Comparison of ENCODE assay signal across 8 cellular contexts in the genomic region with DNA sequence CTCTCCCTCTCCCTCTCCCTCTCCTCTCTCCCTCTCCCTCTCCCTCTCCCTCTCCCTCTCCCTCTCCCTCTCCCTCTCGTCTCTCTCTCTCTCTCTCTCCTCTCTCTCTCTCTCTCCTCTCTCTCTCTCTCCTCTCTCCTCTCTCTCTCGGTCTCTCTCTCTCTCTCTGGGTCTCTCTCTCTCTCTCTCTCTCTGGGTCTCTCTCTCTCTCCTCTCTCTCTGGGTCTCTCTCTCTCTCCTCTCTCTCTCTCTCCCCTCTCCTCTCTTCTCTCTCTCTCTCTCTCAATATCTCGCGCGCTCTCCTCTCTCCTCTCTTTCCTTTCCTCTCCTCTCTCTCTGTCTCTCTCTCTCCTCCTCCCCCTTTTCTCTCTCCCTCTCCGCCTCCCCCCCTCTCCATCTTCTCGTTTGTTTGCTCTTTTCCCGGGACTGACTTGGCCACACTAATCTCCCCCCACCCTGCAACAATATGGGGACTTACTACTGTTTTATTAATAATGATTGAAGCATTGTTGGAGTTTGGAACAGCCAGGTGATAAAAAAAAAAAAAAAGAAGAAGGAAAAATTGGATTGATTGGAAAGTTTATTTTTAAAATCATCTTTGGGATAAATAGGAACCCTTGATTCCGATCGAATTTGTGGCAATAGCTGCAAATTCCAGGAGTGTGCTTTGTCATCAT. TPM values are rescaled to one million over a fixed set of nuclear protein-coding genes. Genes with fewer than 3 reads are reported as not detected.
DNase-seq lines count a peak whose midpoint lies in the region; ATAC-seq, FAIRE-seq and TF ChIP-seq lines count a peak whose summit lies in the region.

No MANE protein-coding gene starts in this region.

- peaks cover 36% of the 10 kb centered on the region for H3K4me1 ChIP-seq in Karpas-422 (ENCODE audit: low read length)
- H3K4me1 ChIP-seq in astrocyte (ENCODE audit: insufficient read depth, low read length), result peaks cover 24% of the 10 kb centered on the region
- H3K4me1 ChIP-seq in lower lobe of right lung, result peaks cover 44% of the 10 kb centered on the region
- peaks cover 47% of the 10 kb centered on the region for H3K4me1 ChIP-seq in CD8-positive, alpha-beta T cell (ENCODE audit: insufficient read depth, low read length)

- H3K27ac Mint-ChIP-seq in astrocyte (ENCODE audit: unreplicated experiment), result no peak overlapping the region
- H3K27ac Mint-ChIP-seq in CD8-positive, alpha-beta T cell, result no peak overlapping the region
- no peak overlapping the region for H3K27ac Mint-ChIP-seq in activated T-helper 2 cell treated with anti-CD3 and anti-CD28 coated beads, Interferon-gamma antibody, Interleukin-2, Interleukin-4, amounts not matched to agents 10 μg/mL and 5 μg/mL and 100 μg/mL, durations not matched to agents 14 hours and 24 hours and 36 hours

- POLR2A ChIA-PET in CD8-positive, alpha-beta T cell (lab: Charles Lee), result no interaction called here

- DNase-seq in COLO668 (lab: John Stamatoyannopoulos, UW; ENCODE audit: unreplicated experiment) (peak; percentile 6), Karpas-422 (no peak), astrocyte (ENCODE audit: low read depth) (peak; percentile 90), lower lobe of right lung (no peak), GDM1 (lab: John Stamatoyannopoulos, UW) (no peak)
- no peak for DNase-seq in CD8-positive, alpha-beta T cell
- no peak for DNase-seq in activated T-helper 2 cell treated with anti-CD3 and anti-CD28 coated beads, Interferon-gamma antibody, Interleukin-2, Interleukin-4, amounts not matched to agents 10 μg/mL and 5 μg/mL and 100 μg/mL, durations not matched to agents 14 hours and 24 hours and 36 hours (ENCODE audit: low spot score)

- CTCF ChIA-PET in CD8-positive, alpha-beta T cell (lab: Charles Lee), result interaction anchor here (1.7 kb wide), 1 partner anchor 219 kb away, joined by 9 read pairs; no protein-coding TSS in a partner anchor

- no peaks in the 10 kb centered on the region for H4K20me1 ChIP-seq in Karpas-422 (ENCODE audit: insufficient read depth, low read depth, low read length)
- H4K20me1 ChIP-seq in astrocyte (ENCODE audit: insufficient read depth, low read length), result peaks cover 8% of the 10 kb centered on the region

- H3K4me1 Mint-ChIP-seq in astrocyte (ENCODE audit: low read depth, unreplicated experiment), result peaks cover 6% of the 10 kb centered on the region
- H3K4me1 Mint-ChIP-seq in CD8-positive, alpha-beta T cell (ENCODE audit: low read depth), result peaks cover 26% of the 10 kb centered on the region
- peaks cover 14% of the 10 kb centered on the region for H3K4me1 Mint-ChIP-seq in activated T-helper 2 cell treated with anti-CD3 and anti-CD28 coated beads, Interferon-gamma antibody, Interleukin-2, Interleukin-4, amounts not matched to agents 10 μg/mL and 5 μg/mL and 100 μg/mL, durations not matched to agents 14 hours and 24 hours and 36 hours (ENCODE audit: low read depth)

- H3K9me3 ChIP-seq in Karpas-422 (ENCODE audit: low read length) (no peaks in the 10 kb centered on the region), astrocyte (ENCODE audit: insufficient read depth, low read depth, low read length) (no peaks in the 10 kb centered on the region), lower lobe of right lung (no peaks in the 10 kb centered on the region)
- no peaks in the 10 kb centered on the region for H3K9me3 ChIP-seq in CD8-positive, alpha-beta T cell (ENCODE audit: low read length)

- H3K9me2 ChIP-seq in Karpas-422 (replicated peaks; ENCODE audit: insufficient read depth, low read length), result no peaks in the 10 kb centered on the region

- H3K79me2 ChIP-seq in Karpas-422 (ENCODE audit: low read length), result no peaks in the 10 kb centered on the region
- H3K79me2 ChIP-seq in astrocyte (ENCODE audit: insufficient read depth, low read length), result peaks cover 74% of the 10 kb centered on the region

- H3K36me3 Mint-ChIP-seq in astrocyte (ENCODE audit: low read depth, unreplicated experiment), result peaks cover 2% of the 10 kb centered on the region
- H3K36me3 Mint-ChIP-seq in CD8-positive, alpha-beta T cell, result no peaks in the 10 kb centered on the region
- H3K36me3 Mint-ChIP-seq in activated T-helper 2 cell treated with anti-CD3 and anti-CD28 coated beads, Interferon-gamma antibody, Interleukin-2, Interleukin-4, amounts not matched to agents 10 μg/mL and 5 μg/mL and 100 μg/mL, durations not matched to agents 14 hours and 24 hours and 36 hours (ENCODE audit: low read depth), result peaks cover 3% of the 10 kb centered on the region

- intact Hi-C loops in lower lobe of right lung (cut with DNase I), result loop anchor here (10.0 kb wide), 1 partner anchor 333 kb away; no protein-coding TSS in a partner anchor
- intact Hi-C loops in CD8-positive, alpha-beta T cell (cut with DNase I, micrococcal nuclease), result loop anchor here (1.0 to 5.0 kb wide), 7 partner anchors 27 to 1270 kb away; no protein-coding TSS in a partner anchor
- intact Hi-C loops in activated T-helper 2 cell treated with anti-CD3 and anti-CD28 coated beads, Interferon-gamma antibody, Interleukin-2, Interleukin-4, amounts not matched to agents 10 μg/mL and 5 μg/mL and 100 μg/mL, durations not matched to agents 14 hours and 24 hours and 36 hours (cut with micrococcal nuclease), result loop anchor here (2.0 kb wide), 2 partner anchors 219 to 333 kb away; no protein-coding TSS in a partner anchor

- no peak overlapping the region for H3K27ac ChIP-seq in Karpas-422 (ENCODE audit: low read length)
- H3K27ac ChIP-seq in astrocyte (ENCODE audit: low read depth, low read length), result peak overlapping the region; percentile 86
- H3K27ac ChIP-seq in lower lobe of right lung, result peak overlapping the region; percentile 15
- H3K27ac ChIP-seq in CD8-positive, alpha-beta T cell (ENCODE audit: low read depth, low read length), result no peak overlapping the region

- H3K4me3 Mint-ChIP-seq in astrocyte (ENCODE audit: unreplicated experiment), result no peak overlapping the region
- no peak overlapping the region for H3K4me3 Mint-ChIP-seq in CD8-positive, alpha-beta T cell
- H3K4me3 Mint-ChIP-seq in activated T-helper 2 cell treated with anti-CD3 and anti-CD28 coated beads, Interferon-gamma antibody, Interleukin-2, Interleukin-4, amounts not matched to agents 10 μg/mL and 5 μg/mL and 100 μg/mL, durations not matched to agents 14 hours and 24 hours and 36 hours (ENCODE audit: low read depth), result no peak overlapping the region

- H3K27me3 Mint-ChIP-seq in astrocyte (ENCODE audit: low read depth, unreplicated experiment), result peaks cover 37% of the 10 kb centered on the region
- peaks cover 48% of the 10 kb centered on the region for H3K27me3 Mint-ChIP-seq in CD8-positive, alpha-beta T cell (ENCODE audit: low read depth)
- peaks cover 46% of the 10 kb centered on the region for H3K27me3 Mint-ChIP-seq in activated T-helper 2 cell treated with anti-CD3 and anti-CD28 coated beads, Interferon-gamma antibody, Interleukin-2, Interleukin-4, amounts not matched to agents 10 μg/mL and 5 μg/mL and 100 μg/mL, durations not matched to agents 14 hours and 24 hours and 36 hours (ENCODE audit: low read depth)

- H3K9ac ChIP-seq in Karpas-422 (ENCODE audit: low read length) (no peak overlapping the region), astrocyte (ENCODE audit: low read length) (peak overlapping the region; percentile 90)

- H3K9me3 Mint-ChIP-seq in astrocyte (ENCODE audit: unreplicated experiment), result peaks cover 2% of the 10 kb centered on the region
- no peaks in the 10 kb centered on the region for H3K9me3 Mint-ChIP-seq in CD8-positive, alpha-beta T cell
- no peaks in the 10 kb centered on the region for H3K9me3 Mint-ChIP-seq in activated T-helper 2 cell treated with anti-CD3 and anti-CD28 coated beads, Interferon-gamma antibody, Interleukin-2, Interleukin-4, amounts not matched to agents 10 μg/mL and 5 μg/mL and 100 μg/mL, durations not matched to agents 14 hours and 24 hours and 36 hours

- no peak for ATAC-seq in lower lobe of right lung
- no peak for ATAC-seq in CD8-positive, alpha-beta T cell
- ATAC-seq in HG02973 (IDR thresholded peaks at IDR 0.05; ENCODE audit: unreplicated experiment), result no peak

- H3K36me3 ChIP-seq in Karpas-422 (ENCODE audit: insufficient read depth, low read length) (no peaks in the 10 kb centered on the region), astrocyte (ENCODE audit: insufficient read depth, low read length) (no peaks in the 10 kb centered on the region), lower lobe of right lung (no peaks in the 10 kb centered on the region)
- H3K36me3 ChIP-seq in CD8-positive, alpha-beta T cell (ENCODE audit: insufficient read depth, low read length), result no peaks in the 10 kb centered on the region

- no peak for FAIRE-seq in astrocyte (lab: Jason Lieb, UNC)

- H3K27me3 ChIP-seq in Karpas-422 (ENCODE audit: low read length) (peaks cover 4% of the 10 kb centered on the region; the same call in 1 of the 2 replicates), astrocyte (ENCODE audit: insufficient read depth, low read length) (no peaks in the 10 kb centered on the region), lower lobe of right lung (ENCODE audit: low read depth) (peaks cover 77% of the 10 kb centered on the region)
- peaks cover 62% of the 10 kb centered on the region for H3K27me3 ChIP-seq in CD8-positive, alpha-beta T cell (ENCODE audit: insufficient read depth, low read length)

- H3K4me2 ChIP-seq in Karpas-422 (ENCODE audit: low read depth, low read length, poor library complexity, severe bottlenecking) (peak overlapping the region; percentile 92), astrocyte (ENCODE audit: low read length) (peak overlapping the region; percentile 97)

- H3K4me3 ChIP-seq in Karpas-422 (ENCODE audit: low read length), result peak overlapping the region; percentile 34; the same call in 1 of the 2 replicates
- peak overlapping the region; percentile 79 for H3K4me3 ChIP-seq in astrocyte (ENCODE audit: insufficient read depth, low read depth, low read length)
- H3K4me3 ChIP-seq in lower lobe of right lung, result peak overlapping the region; percentile 59
- H3K4me3 ChIP-seq in CD8-positive, alpha-beta T cell (ENCODE audit: low read depth, low read length), result no peak overlapping the region

- H2AFZ ChIP-seq in Karpas-422 (ENCODE audit: low read length) (no peak overlapping the region), astrocyte (ENCODE audit: low read depth, low read length) (peak overlapping the region; percentile 65)

- TF ChIP-seq CTCF in astrocyte (IDR thresholded peaks at IDR 0.05; ENCODE audit: insufficient read depth, low read depth, low read length), result no peak
- no peak for TF ChIP-seq CTCF in lower lobe of right lung (IDR thresholded peaks at IDR 0.05)
- no peak for TF ChIP-seq CTCF in CD8-positive, alpha-beta T cell (IDR thresholded peaks at IDR 0.05)

RNA-seq across cellular contexts. Expression of gene NR2F1-AS1, which starts 0.9 kb away (rescaled TPM):
- 1.7 TPM in 1 of 2 replicates, not detected in the other for total RNA-seq in Karpas-422 (2014; rRNA removed; shearing (Covaris generic); ENCODE audit: low replicate concordance)
- total RNA-seq in astrocyte (6.9 and 7.3 TPM in 2 replicates), lower lobe of right lung (11.1 TPM)
- total RNA-seq in CD8-positive, alpha-beta T cell, result not detected
- total RNA-seq in activated T-helper 2 cell treated with anti-CD3 and anti-CD28 coated beads, Interferon-gamma antibody, Interleukin-2, Interleukin-4, amounts not matched to agents 10 μg/mL and 5 μg/mL and 100 μg/mL, durations not matched to agents 14 hours and 24 hours and 36 hours, result not detected in 2 replicates

RNA-seq across cellular contexts. Expression of gene NR2F1, which starts 1.1 kb away (rescaled TPM):
- total RNA-seq in Karpas-422 (2014; rRNA removed; shearing (Covaris generic); ENCODE audit: low replicate concordance), result not detected in 2 replicates
- total RNA-seq in astrocyte (4.3 and 5.1 TPM in 2 replicates), lower lobe of right lung (42.6 TPM)
- total RNA-seq in CD8-positive, alpha-beta T cell, result not detected
- not detected in 2 replicates for total RNA-seq in activated T-helper 2 cell treated with anti-CD3 and anti-CD28 coated beads, Interferon-gamma antibody, Interleukin-2, Interleukin-4, amounts not matched to agents 10 μg/mL and 5 μg/mL and 100 μg/mL, durations not matched to agents 14 hours and 24 hours and 36 hours

Comparison
In these comparisons a context has a peak if more than half of its experiments do, and no peak if none do; other contexts are left out.
1. DNase-seq: peak in COLO668 (single experiment) and astrocyte (single experiment); none in Karpas-422 (single experiment), lower lobe of right lung (single experiment), GDM1 (single experiment), CD8-positive, alpha-beta T cell (0 of 7) and activated T-helper 2 cell treated with anti-CD3 and anti-CD28 coated beads, Interferon-gamma antibody, Interleukin-2, Interleukin-4, amounts not matched to agents 10 μg/mL and 5 μg/mL and 100 μg/mL, durations not matched to agents 14 hours and 24 hours and 36 hours (single experiment).
2. H3K27ac ChIP-seq: peak in astrocyte (single experiment) and lower lobe of right lung (single experiment); none in Karpas-422 (single experiment) and CD8-positive, alpha-beta T cell (single experiment).